In genomic region chr17:22410136-22410535, GRCh38 we compare ENCODE assay signal across 3 cellular contexts.
"Had no signal": no experiment of that assay in that cellular context is flagged by ENCODE, and none has a peak within 500 bp of the region (broad histone marks: within the 10 kb centered on the region; RNA-seq: fewer than 3 reads in every experiment).

No MANE protein-coding gene starts in this region.

- ATAC-seq: GM12878 had no signal

- DNase-seq: GDM1, GF-D8 had no signal

- H3K4me3 ChIP-seq: GM12878 had no signal
